ENCODE assay signal across 21 cellular contexts in genomic region chr2:1455466-1455865, GRCh38. TPM values are rescaled to one million over a fixed set of nuclear protein-coding genes. Genes with fewer than 3 reads are reported as not detected.
DNase-seq lines count a peak whose midpoint lies in the region; ATAC-seq and TF ChIP-seq lines count a peak whose summit lies in the region.
"Had no signal": no experiment of that assay in that cellular context is flagged by ENCODE, and none has a peak within 500 bp of the region (broad histone marks: within the 10 kb centered on the region; RNA-seq: fewer than 3 reads in every experiment).

No MANE protein-coding gene starts in this region.

- TF ChIP-seq POLR2A in heart left ventricle (IDR thresholded peaks at IDR 0.05), result no peak

- H3K4me3 ChIP-seq in heart left ventricle (no peak overlapping the region), right atrium auricular region (no peak overlapping the region), fibroblast of mammary gland (ENCODE audit: control insufficient read depth, low read depth, low read length) (no peak overlapping the region), H7 (ENCODE audit: insufficient read depth, low read depth, low read length) (no peak overlapping the region)
- H3K4me3 ChIP-seq: A549 had no signal

- peaks cover 0 to 3% (median 0%) of the 10 kb centered on the region in 12 donors for H3K4me1 ChIP-seq in heart left ventricle
- no peaks in the 10 kb centered on the region for H3K4me1 ChIP-seq in right atrium auricular region
- H3K4me1 ChIP-seq: A549, foreskin keratinocyte had no signal

- peak in 3 of 4 donors; percentile 74 to 75 (median 75) for ATAC-seq in heart left ventricle
- ATAC-seq in HG02852 (IDR thresholded peaks at IDR 0.05; ENCODE audit: unreplicated experiment), result no peak
- ATAC-seq: A549; activated T-cell treated with anti-CD3 and anti-CD28 coated beads, Interleukin-2, amount 50 U/mL, for 4 hours; CD8-positive, alpha-beta T cell; foreskin keratinocyte had no signal

- H3K9me3 ChIP-seq in heart left ventricle (no peaks in the 10 kb centered on the region), right atrium auricular region (no peaks in the 10 kb centered on the region)
- H3K9me3 ChIP-seq: SK-N-SH had no signal

- TF ChIP-seq CTCF in heart left ventricle (IDR thresholded peaks at IDR 0.05) (no peak), right atrium auricular region (IDR thresholded peaks at IDR 0.05) (no peak), fibroblast of mammary gland (conservative IDR thresholded peaks at IDR 0.05; ENCODE audit: control insufficient read depth, insufficient read depth, low read depth, low read length) (no peak)

- H3K27me3 ChIP-seq in heart left ventricle (peaks cover 0 to 6% (median 0%) of the 10 kb centered on the region in 9 donors), right atrium auricular region (no peaks in the 10 kb centered on the region), H7 (ENCODE audit: control insufficient read depth, insufficient read depth, low read length) (no peaks in the 10 kb centered on the region)
- H3K27me3 ChIP-seq: foreskin keratinocyte had no signal

- DNase-seq in heart left ventricle, result peak in 2 of 5 donors; percentile 28 to 46
- DNase-seq in right atrium auricular region (ENCODE audit: low spot score), result no peak
- DNase-seq in NCI-H2171 treated with DMSO at 0.1 percent for 48 hours (lab: John Stamatoyannopoulos, UW), result peak; percentile 62
- DNase-seq in fibroblast of mammary gland (ENCODE audit: low read depth), result peak; percentile 42
- no peak for DNase-seq in NCI-H1105 (lab: John Stamatoyannopoulos, UW)
- DNase-seq in H7, result no peak
- no peak for DNase-seq in stimulated activated CD4-positive, alpha-beta T cell treated with anti-CD3 and anti-CD28 coated beads, Interleukin-15, amount 100 ng/mL, for 24 hours
- DNase-seq: activated CD4-positive, alpha-beta memory T cell treated with anti-CD3 and anti-CD28 coated beads for 36 hours; activated naive CD8-positive, alpha-beta T cell treated with anti-CD3 and anti-CD28 coated beads for 36 hours; activated T-cell treated with anti-CD3 and anti-CD28 coated beads, Interleukin-2, amount 50 U/mL, for 4 hours; CD8-positive, alpha-beta T cell; central memory CD4-positive, alpha-beta T cell; effector CD8-positive, alpha-beta T cell; foreskin keratinocyte; NCI-H187; NCI-H526; OCI-M1; SK-N-SH; stimulated activated naive CD4-positive, alpha-beta T cell had no signal

- 32 to 49% (median 47%) methylated on average over 6 of the region's 6 CpGs for WGBS in heart left ventricle, 4 donors

- H3K27ac ChIP-seq in heart left ventricle (no peak overlapping the region), right atrium auricular region (no peak overlapping the region)
- H3K27ac ChIP-seq: A549, foreskin keratinocyte had no signal

- intact Hi-C loops in heart left ventricle (cut with DNase I), result no loop called here

- H3K36me3 ChIP-seq in heart left ventricle (no peaks in the 10 kb centered on the region), right atrium auricular region (no peaks in the 10 kb centered on the region), H7 (replicated peaks; ENCODE audit: control insufficient read depth, insufficient read depth, low read length) (no peaks in the 10 kb centered on the region)

RNA-seq across cellular contexts. Expression of gene TPO, which starts 42.2 kb away (rescaled TPM):
- total RNA-seq in heart left ventricle (10 to 100 TPM in 4 of 9 donors, 1 to 10 TPM in 5; 3.0 to 13.8 (median 9.5) TPM), right atrium auricular region (1 to 10 TPM in 1 of 2 donors, under 1 TPM in 1; 0.08 to 2.7 TPM)
- 1 to 10 TPM; 5.9 to 7.7 TPM for polyA plus RNA-seq in heart left ventricle
- total RNA-seq in H7 (2014; rRNA removed; shearing (Covaris generic)), result not detected in 2 replicates
- total RNA-seq: activated CD4-positive, alpha-beta memory T cell treated with anti-CD3 and anti-CD28 coated beads for 36 hours; activated naive CD8-positive, alpha-beta T cell treated with anti-CD3 and anti-CD28 coated beads for 36 hours; activated T-cell treated with anti-CD3 and anti-CD28 coated beads, Interleukin-2, amount 50 U/mL, for 4 hours; CD8-positive, alpha-beta T cell; foreskin keratinocyte had no signal
- polyA plus RNA-seq: foreskin keratinocyte, SK-N-SH had no signal

Comparison
In these comparisons a context has a peak if more than half of its experiments do, and no peak if none do; other contexts are left out.
1. DNase-seq: peak in NCI-H2171 treated with DMSO at 0.1 percent for 48 hours (single experiment) and fibroblast of mammary gland (single experiment); none in right atrium auricular region (single experiment), NCI-H1105 (single experiment), H7 (single experiment) and stimulated activated CD4-positive, alpha-beta T cell treated with anti-CD3 and anti-CD28 coated beads, Interleukin-15, amount 100 ng/mL, for 24 hours (single experiment).